In the genomic region with DNA sequence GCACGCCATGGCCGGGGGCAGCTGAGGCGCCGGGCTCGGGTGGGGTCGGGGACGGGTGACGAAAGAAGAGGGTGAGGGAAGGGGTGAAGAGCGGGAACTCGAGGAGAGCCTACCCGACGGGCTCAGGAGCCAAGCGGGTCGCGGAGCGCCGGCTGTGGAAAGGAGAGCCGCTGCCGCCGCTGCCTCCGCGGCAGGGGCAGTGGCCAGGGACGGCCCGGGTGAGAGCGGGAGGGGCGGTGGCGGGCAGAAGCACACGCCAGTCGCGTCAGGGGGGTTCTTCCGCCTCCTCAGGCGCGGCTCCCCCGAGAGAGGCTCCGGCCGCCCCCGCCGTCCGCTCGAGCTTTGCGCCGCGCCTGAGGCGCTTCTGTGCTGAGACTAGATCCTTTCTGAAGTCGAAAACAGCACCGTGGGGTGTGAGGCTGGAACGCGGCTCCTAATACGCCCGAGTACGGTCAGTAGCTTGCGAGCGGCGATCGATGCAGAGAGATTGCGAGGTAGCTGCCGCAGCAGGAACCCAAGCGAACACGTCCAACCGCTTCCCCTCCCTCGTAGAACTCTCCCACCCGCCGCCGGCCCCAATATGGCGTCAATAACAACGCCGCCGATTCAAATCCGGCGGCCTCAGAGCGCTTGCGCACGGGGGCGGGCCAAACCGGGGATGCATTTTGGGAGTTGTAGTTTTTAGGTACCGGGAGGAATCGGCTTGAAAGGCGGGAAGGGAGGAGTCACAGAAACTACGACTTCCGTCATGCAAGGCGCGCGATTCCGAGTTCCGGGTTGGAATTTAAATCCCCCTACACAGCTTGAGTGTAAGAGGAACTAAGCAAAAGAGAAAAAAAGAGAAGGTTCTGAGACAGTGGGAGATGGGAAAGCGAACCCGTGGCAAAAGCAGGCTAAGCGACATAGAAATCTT, we compare ENCODE assay signal across 8 cellular contexts. TPM values are rescaled to one million over a fixed set of nuclear protein-coding genes. Genes with fewer than 3 reads are reported as not detected.
DNase-seq lines count a peak whose midpoint lies in the region; ATAC-seq and TF ChIP-seq lines count a peak whose summit lies in the region.

Gene AKIRIN2 (minus strand): TSS at position 558 of the 913 bp plus-strand sequence. CDS start 549 bp downstream, at position 9.

- H3K4me3 ChIP-seq in left ventricle myocardium inferior, result peak within 1 kb of the TSS; percentile 83

- peak within 1 kb of the TSS; percentile 98 for H3K4me3 Mint-ChIP-seq in progenitor cell of endocrine pancreas (ENCODE audit: low read depth)

- H3K27me3 ChIP-seq in left ventricle myocardium inferior (ENCODE audit: low read depth), result no peaks in the 10 kb centered on the region

- ATAC-seq in GM18498 (IDR thresholded peaks at IDR 0.05; ENCODE audit: unreplicated experiment) (peak; percentile 69), HG02938 (IDR thresholded peaks at IDR 0.05; ENCODE audit: unreplicated experiment) (peak; percentile 58)

- H3K27ac ChIP-seq in angular gyrus (ENCODE audit: low read depth, low read length) (peak within 1 kb of the TSS; percentile 99), left ventricle myocardium inferior (replicated peaks) (peak within 1 kb of the TSS; percentile 99)

- H3K4me1 Mint-ChIP-seq in progenitor cell of endocrine pancreas (ENCODE audit: low read depth), result peaks cover 29% of the 10 kb centered on the region

- H3K9me3 ChIP-seq in left ventricle myocardium inferior (replicated peaks), result no peaks in the 10 kb centered on the region

- no peaks in the 10 kb centered on the region for H3K9me3 Mint-ChIP-seq in progenitor cell of endocrine pancreas (ENCODE audit: low read depth)

- H3K27ac Mint-ChIP-seq in progenitor cell of endocrine pancreas, result peak within 1 kb of the TSS; percentile 97

- DNase-seq in NCI-H187 (lab: John Stamatoyannopoulos, UW) (peak; percentile 87 to 95), T-helper 2 cell (peak; percentile 88 to 99 (median 94)), left ventricle myocardium inferior (peak; percentile 95), progenitor cell of endocrine pancreas (ENCODE audit: low spot score, unreplicated experiment) (peak; percentile 94), ureter (ENCODE audit: low spot score) (peak; percentile 98)

- intact Hi-C loops in left ventricle myocardium inferior (cut with micrococcal nuclease), result no loop called here

- H3K36me3 Mint-ChIP-seq in progenitor cell of endocrine pancreas (ENCODE audit: insufficient read depth), result peaks cover 2% of the 10 kb centered on the region

- peaks cover 56% of the 10 kb centered on the region for H3K4me1 ChIP-seq in left ventricle myocardium inferior

- no peaks in the 10 kb centered on the region for H3K36me3 ChIP-seq in left ventricle myocardium inferior

- H3K27me3 Mint-ChIP-seq in progenitor cell of endocrine pancreas, result no peaks in the 10 kb centered on the region

- TF ChIP-seq CTCF in left ventricle myocardium inferior (IDR thresholded peaks at IDR 0.05; ENCODE audit: borderline replicate concordance) (no peak), progenitor cell of endocrine pancreas (IDR thresholded peaks at IDR 0.05; ENCODE audit: unreplicated experiment) (no peak)

RNA-seq across cellular contexts. Expression of gene AKIRIN2, which starts in this region (rescaled TPM):
- total RNA-seq in left ventricle myocardium inferior, result 42.3 TPM
- total RNA-seq in progenitor cell of endocrine pancreas, result 77.8 and 86.3 TPM in 2 replicates
- total RNA-seq in ureter, result 38.5 TPM

Comparison
In these comparisons a context has a peak if more than half of its experiments do, and no peak if none do; other contexts are left out.
1. Peak in every context shown above with its lines: DNase-seq, ATAC-seq, H3K4me3 ChIP-seq and H3K27ac ChIP-seq.